Comparison of ENCODE assay signal across 17 cellular contexts in genomic region chr7:120502132-120502531, GRCh38.
"Had no signal": no experiment of that assay in that cellular context is flagged by ENCODE, and none has a peak within 500 bp of the region (broad histone marks: within the 10 kb centered on the region; RNA-seq: fewer than 3 reads in every experiment).

No MANE protein-coding gene starts in this region.

- H3K4me1 ChIP-seq: esophagus muscularis mucosa, right lobe of liver, stomach, testis had no signal

- H3K27ac ChIP-seq: esophagus muscularis mucosa, ovary, right lobe of liver, stomach, testis had no signal

- H3K4me1 Mint-ChIP-seq: nephron had no signal

- ATAC-seq: right lobe of liver had no signal

- H3K4me3 Mint-ChIP-seq: activated naive CD8-positive, alpha-beta T cell; mesothelial cell of epicardium; nephron; type B pancreatic cell had no signal

- DNase-seq: activated CD4-positive, CD25-positive, alpha-beta regulatory T cell treated with anti-CD3 and anti-CD28 coated beads, Interleukin-2, amount 50 U/mL, for 72 hours; activated gamma-delta T cell; effector CD4-positive, alpha-beta T cell; ovary; right lobe of liver; small intestine; stimulated activated CD4-positive, alpha-beta T cell treated with anti-CD3 and anti-CD28 coated beads, Interleukin-15, amount 100 ng/mL, for 24 hours; stimulated activated CD4-positive, alpha-beta T cell treated with anti-CD3 and anti-CD28 coated beads, Interleukin-2, amount 100 ng/mL, for 48 hours; stomach; T1000; testis had no signal

- H3K27me3 Mint-ChIP-seq: activated naive CD8-positive, alpha-beta T cell had no signal

- H3K9me3 ChIP-seq: esophagus muscularis mucosa, ovary, right lobe of liver, stomach, testis had no signal

- H3K27ac Mint-ChIP-seq: activated naive CD8-positive, alpha-beta T cell; mesothelial cell of epicardium; nephron; type B pancreatic cell had no signal

- H3K36me3 Mint-ChIP-seq: activated naive CD8-positive, alpha-beta T cell; mesothelial cell of epicardium; type B pancreatic cell had no signal

- H3K9me3 Mint-ChIP-seq: mesothelial cell of epicardium, nephron, type B pancreatic cell had no signal

- H3K4me3 ChIP-seq: esophagus muscularis mucosa, lung, ovary, right lobe of liver, stomach, testis had no signal

- H3K36me3 ChIP-seq: esophagus muscularis mucosa, ovary, right lobe of liver, stomach had no signal

- H3K27me3 ChIP-seq: esophagus muscularis mucosa, ovary, right lobe of liver, stomach, testis had no signal
